ENCODE assay signal across 10 cellular contexts in genomic region chr10:79260803-79261740, GRCh38.
DNase-seq lines count a peak whose midpoint lies in the region; ATAC-seq and TF ChIP-seq lines count a peak whose summit lies in the region.
"Had no signal": no experiment of that assay in that cellular context is flagged by ENCODE, and none has a peak within 500 bp of the region (broad histone marks: within the 10 kb centered on the region; RNA-seq: fewer than 3 reads in every experiment).

No MANE protein-coding gene starts in this region.

- 36 to 45% (median 41%) methylated on average over 23 to 24 of the region's 24 CpGs for WGBS in stomach, 5 donors

- H3K4me1 ChIP-seq in stomach: peaks cover 54 to 91% (median 78%) of the 10 kb centered on the region in 4 donors

- no peak for ATAC-seq in HG03175 (IDR thresholded peaks at IDR 0.05; ENCODE audit: unreplicated experiment)

- H3K4me1 Mint-ChIP-seq in IgD-negative memory B cell: peaks cover 56 to 68% (median 61%) of the 10 kb centered on the region in 3 donors

- no peak for TF ChIP-seq CTCF in WERI-Rb-1 (IDR thresholded peaks at IDR 0.05; ENCODE audit: low read depth, low read length)
- no peak for TF ChIP-seq CTCF in stomach (IDR thresholded peaks at IDR 0.05)

- H3K36me3 ChIP-seq in WERI-Rb-1 (peaks cover 4% of the 10 kb centered on the region), stomach (peaks cover 0 to 40% (median 25%) of the 10 kb centered on the region in 4 donors)

- H3K9me3 ChIP-seq in WERI-Rb-1 (ENCODE audit: severe bottlenecking) (no peaks in the 10 kb centered on the region), stomach (no peaks in the 10 kb centered on the region)

- H3K4me3 Mint-ChIP-seq in IgD-negative memory B cell: peak overlapping the region in 1 of 4 donors; percentile 70

- H3K4me3 ChIP-seq in WERI-Rb-1 (ENCODE audit: low read depth, low read length) (peak overlapping the region; percentile 29), stomach (no peak overlapping the region)

- TF ChIP-seq POLR2A in stomach (IDR thresholded peaks at IDR 0.05): no peak

- intact Hi-C loops in stomach (cut with DNase I; ENCODE audit: low total_unique reads): no loop called here
- intact Hi-C loops in posterior vena cava (cut with DNase I): no loop called here

- no peak for TF ChIP-seq EP300 in stomach (IDR thresholded peaks at IDR 0.05)

- H3K27ac ChIP-seq in WERI-Rb-1 (peak overlapping the region; percentile 86), stomach (peak overlapping the region; percentile 38 to 71 (median 63))
- H3K27ac ChIP-seq: KMS-11 had no signal

- peak; percentile 91 for DNase-seq in WERI-Rb-1
- DNase-seq in iPS-NIHi11 (ENCODE audit: low spot score): peak; percentile 72
- peak; percentile 43 for DNase-seq in stomach
- DNase-seq in SW 1271 (lab: John Stamatoyannopoulos, UW): no peak
- DNase-seq in SIG-M5 treated with dmso at 0.1 percent for 504 hours (lab: John Stamatoyannopoulos, UW; ENCODE audit: unreplicated experiment): no peak
- DNase-seq in posterior vena cava (ENCODE audit: low spot score): no peak
- DNase-seq: stimulated activated CD4-positive, alpha-beta T cell treated with anti-CD3 and anti-CD28 coated beads, Interleukin-2, amount 100 ng/mL, for 24 hours had no signal

- no peaks in the 10 kb centered on the region for H3K9me3 Mint-ChIP-seq in IgD-negative memory B cell

- peak overlapping the region; percentile 50 to 83 (median 77) for H3K27ac Mint-ChIP-seq in IgD-negative memory B cell

- no peaks in the 10 kb centered on the region for H3K27me3 Mint-ChIP-seq in IgD-negative memory B cell

- H3K36me3 Mint-ChIP-seq in IgD-negative memory B cell: peaks cover 3% of the 10 kb centered on the region

- no peaks in the 10 kb centered on the region for H3K27me3 ChIP-seq in WERI-Rb-1 (ENCODE audit: insufficient read depth, low read depth, severe bottlenecking)
- H3K27me3 ChIP-seq in stomach: no peaks in the 10 kb centered on the region

Comparison
In these comparisons a context has a peak if more than half of its experiments do, and no peak if none do; other contexts are left out.
1. DNase-seq: peak in WERI-Rb-1 (single experiment), iPS-NIHi11 (single experiment) and stomach (single experiment); none in SW 1271 (0 of 2), SIG-M5 treated with dmso at 0.1 percent for 504 hours (single experiment) and posterior vena cava (single experiment).